Comparison of ENCODE assay signal across 22 cellular contexts in genomic region chr17:34675605-34676004, GRCh38.
"Had no signal": no experiment of that assay in that cellular context is flagged by ENCODE, and none has a peak within 500 bp of the region (broad histone marks: within the 10 kb centered on the region; RNA-seq: fewer than 3 reads in every experiment).

No MANE protein-coding gene starts in this region.

- H3K9me3 ChIP-seq: body of pancreas, mucosa of descending colon, right lobe of liver, tibial nerve had no signal

- H3K36me3 Mint-ChIP-seq: activated naive CD8-positive, alpha-beta T cell; natural killer cell treated with Interleukin-12 subunit alpha and Interleukin-12 subunit beta and Interleukin-15 and Interleukin-18, amount 100 ng/mL, for 72 hours had no signal

- H3K4me3 Mint-ChIP-seq: activated B cell treated with CpG ODN at 0.5 μM for 24 hours; activated CD8-positive, alpha-beta T cell treated with anti-CD3 and anti-CD28 coated beads for 36 hours; activated naive CD8-positive, alpha-beta T cell; activated T-cell treated with anti-CD3 and anti-CD28 coated beads, Interleukin-2, amount 50 U/mL, for 72 hours; natural killer cell treated with Interleukin-12 subunit alpha and Interleukin-12 subunit beta and Interleukin-15 and Interleukin-18, amount 100 ng/mL, for 72 hours; T-helper 1 cell treated with Interleukin-12 subunit alpha and Interleukin-12 subunit beta and Interleukin-4 antibody, amounts not matched to agents 30 μg/mL and 1 μg/mL, for 36 hours had no signal

- H3K4me3 ChIP-seq: body of pancreas, cardiac muscle cell, mucosa of descending colon, right lobe of liver, tibial nerve had no signal

- DNase-seq: activated B cell treated with CpG ODN at 0.5 μM for 24 hours; activated CD4-positive, alpha-beta T cell treated with anti-CD3 and anti-CD28 coated beads, Interleukin-2, amount 50 U/mL, for 1 hour; activated CD8-positive, alpha-beta T cell treated with anti-CD3 and anti-CD28 coated beads for 36 hours; activated naive CD4-positive, alpha-beta T cell; activated T-cell treated with anti-CD3 and anti-CD28 coated beads for 4 hours; activated T-cell treated with anti-CD3 and anti-CD28 coated beads, Interleukin-2, amount 50 U/mL, for 72 hours; aorta; body of pancreas; cortex of kidney; effector CD4-positive, alpha-beta T cell; left ventricle myocardium superior; mucosa of descending colon; right lobe of liver; stimulated activated CD4-positive, alpha-beta T cell treated with anti-CD3 and anti-CD28 coated beads, Interleukin-2, amount 100 ng/mL, for 48 hours; stimulated activated naive CD4-positive, alpha-beta T cell treated with Interleukin-2 at 50 U/mL for 16 hours; T1000 had no signal

- H3K4me1 ChIP-seq: body of pancreas, right lobe of liver, tibial nerve had no signal

- H3K36me3 ChIP-seq: cardiac muscle cell, right lobe of liver, tibial nerve had no signal

- ATAC-seq: activated CD8-positive, alpha-beta T cell treated with anti-CD3 and anti-CD28 coated beads for 36 hours; activated T-cell treated with anti-CD3 and anti-CD28 coated beads, Interleukin-2, amount 50 U/mL, for 72 hours; body of pancreas; left ventricle myocardium superior; mucosa of descending colon; natural killer cell treated with Interleukin-12 subunit alpha and Interleukin-12 subunit beta and Interleukin-15 and Interleukin-18, amount 100 ng/mL, for 72 hours; right lobe of liver had no signal

- H3K9me3 Mint-ChIP-seq: activated B cell treated with CpG ODN at 0.5 μM for 24 hours; activated CD8-positive, alpha-beta T cell treated with anti-CD3 and anti-CD28 coated beads for 36 hours; activated T-cell treated with anti-CD3 and anti-CD28 coated beads, Interleukin-2, amount 50 U/mL, for 72 hours; natural killer cell treated with Interleukin-12 subunit alpha and Interleukin-12 subunit beta and Interleukin-15 and Interleukin-18, amount 100 ng/mL, for 72 hours; T-helper 1 cell treated with Interleukin-12 subunit alpha and Interleukin-12 subunit beta and Interleukin-4 antibody, amounts not matched to agents 30 μg/mL and 1 μg/mL, for 36 hours had no signal

- H3K27me3 ChIP-seq: body of pancreas, cardiac muscle cell, right lobe of liver, tibial nerve had no signal

- H3K27ac Mint-ChIP-seq: activated B cell treated with CpG ODN at 0.5 μM for 24 hours; activated CD8-positive, alpha-beta T cell treated with anti-CD3 and anti-CD28 coated beads for 36 hours; activated naive CD8-positive, alpha-beta T cell; activated T-cell treated with anti-CD3 and anti-CD28 coated beads, Interleukin-2, amount 50 U/mL, for 72 hours; natural killer cell treated with Interleukin-12 subunit alpha and Interleukin-12 subunit beta and Interleukin-15 and Interleukin-18, amount 100 ng/mL, for 72 hours; T-helper 1 cell treated with Interleukin-12 subunit alpha and Interleukin-12 subunit beta and Interleukin-4 antibody, amounts not matched to agents 30 μg/mL and 1 μg/mL, for 36 hours had no signal

- H3K4me1 Mint-ChIP-seq: activated B cell treated with CpG ODN at 0.5 μM for 24 hours had no signal

- H3K27ac ChIP-seq: body of pancreas, cardiac muscle cell, epithelial cell of prostate, right lobe of liver, tibial nerve had no signal
